Comparison of ENCODE assay signal across 13 cellular contexts in genomic region chr5:135566422-135567416, GRCh38. TPM values are rescaled to one million over a fixed set of nuclear protein-coding genes. Genes with fewer than 3 reads are reported as not detected.
DNase-seq lines count a peak whose midpoint lies in the region; ATAC-seq, FAIRE-seq and TF ChIP-seq lines count a peak whose summit lies in the region.
"Had no signal": no experiment of that assay in that cellular context is flagged by ENCODE, and none has a peak within 500 bp of the region (broad histone marks: within the 10 kb centered on the region; RNA-seq: fewer than 3 reads in every experiment).

No MANE protein-coding gene starts in this region.

- CTCF ChIA-PET in HEK293 (lab: Yijun Ruan, JAX) = interaction anchor here (0.5 to 17.7 kb wide), 72 partner anchors 9 to 1063 kb away, joined by 3 to 575 read pairs (median 4); partner anchors contain the start of genes CXCL14, NEUROG1 and SLC25A48
- CTCF ChIA-PET in PC-9 (lab: Charles Lee) = interaction anchor here (0.6 to 1.8 kb wide), 10 partner anchors 11 to 611 kb away, joined by 3 to 7 read pairs (median 4); no protein-coding TSS in a partner anchor

- no peak for TF ChIP-seq EP300 in suprapubic skin (IDR thresholded peaks at IDR 0.05)

- H3K27ac ChIP-seq in HEK293 (ENCODE audit: extremely low read depth, low read depth, low read length) (no peak overlapping the region), PC-9 (no peak overlapping the region), keratinocyte (ENCODE audit: control insufficient read depth, insufficient read depth, low read length) (no peak overlapping the region), suprapubic skin (peak overlapping the region; percentile 3)
- H3K27ac ChIP-seq: ovary had no signal

- H3K4me1 ChIP-seq in HEK293 (ENCODE audit: control insufficient read depth, insufficient read depth, low read length) = no peaks in the 10 kb centered on the region
- H3K4me1 ChIP-seq in PC-9 (replicated peaks; ENCODE audit: insufficient read depth) = no peaks in the 10 kb centered on the region
- H3K4me1 ChIP-seq in keratinocyte (ENCODE audit: control insufficient read depth, extremely low read depth, insufficient read depth, low read length) = peaks cover 26% of the 10 kb centered on the region
- H3K4me1 ChIP-seq in suprapubic skin = peaks cover 45% of the 10 kb centered on the region
- H3K4me1 ChIP-seq: BE2C had no signal

- intact Hi-C loops in PC-9 (cut with micrococcal nuclease; ENCODE audit: unreplicated experiment) = loop anchor here (1.0 to 10.0 kb wide), 3 partner anchors 100 to 518 kb away; no protein-coding TSS in a partner anchor

- H3K9me2 ChIP-seq in PC-9 (ENCODE audit: insufficient read depth) = no peaks in the 10 kb centered on the region

- TF ChIP-seq CTCF in HEK293 (tag by site-specific recombination; IDR thresholded peaks at IDR 0.05) (no peak), PC-9 (conservative IDR thresholded peaks at IDR 0.05) (peak; percentile 26; the same call in 1 of the 2 replicates), keratinocyte (optimal IDR thresholded peaks at IDR 0.05 in 1 of 3, IDR thresholded peaks at IDR 0.05 in 1 of 3, conservative IDR thresholded peaks at IDR 0.05 in 1 of 3; ENCODE audit: extremely low read depth in 1 of 3, insufficient read depth in 2 of 3, low read length in 3 of 3) (no peak), suprapubic skin (IDR thresholded peaks at IDR 0.05) (no peak)

- no peaks in the 10 kb centered on the region for H3K9me3 ChIP-seq in HEK293 (ENCODE audit: control insufficient read depth, insufficient read depth, low read depth, low read length)
- no peaks in the 10 kb centered on the region for H3K9me3 ChIP-seq in PC-9 (ENCODE audit: insufficient read depth, low read depth)
- H3K9me3 ChIP-seq in keratinocyte (ENCODE audit: control insufficient read depth, low read depth, low read length) = no peaks in the 10 kb centered on the region
- H3K9me3 ChIP-seq in suprapubic skin = no peaks in the 10 kb centered on the region
- H3K9me3 ChIP-seq: BE2C, ovary had no signal

- H4K20me1 ChIP-seq in PC-9 (ENCODE audit: insufficient read depth) = no peaks in the 10 kb centered on the region
- H4K20me1 ChIP-seq in keratinocyte (ENCODE audit: control insufficient read depth, extremely low read depth, insufficient read depth, low read length) = no peaks in the 10 kb centered on the region

- H3K4me3 ChIP-seq in HEK293 (ENCODE audit: low read depth, low read length) (no peak overlapping the region), PC-9 (no peak overlapping the region), keratinocyte (ENCODE audit: control insufficient read depth in 2 of 3, extremely low read depth in 1 of 3, insufficient read depth in 2 of 3, low read depth in 1 of 3, low read length in 3 of 3) (no peak overlapping the region), suprapubic skin (no peak overlapping the region)
- H3K4me3 ChIP-seq: ovary had no signal

- no peak overlapping the region for H2AFZ ChIP-seq in PC-9
- H2AFZ ChIP-seq in keratinocyte (ENCODE audit: control insufficient read depth, low read length) = peak overlapping the region; percentile 51

- BruUV-seq in PC-9 (replicated peaks; lab: Mats Ljungman, UMichigan) = no TSS peak

- no peaks in the 10 kb centered on the region for H3F3A ChIP-seq in PC-9 (ENCODE audit: insufficient read depth, low read depth)

- no peak overlapping the region for H3K4me2 ChIP-seq in PC-9
- peak overlapping the region; percentile 55 for H3K4me2 ChIP-seq in keratinocyte (ENCODE audit: control insufficient read depth, extremely low read depth, insufficient read depth, low read depth, low read length)

- TF ChIP-seq POLR2A in suprapubic skin (IDR thresholded peaks at IDR 0.05) = no peak

- ATAC-seq in SK-N-SH treated with all-trans-retinoic acid at 6 μM for 48 hours = no peak; the same call in 2 of the 3 replicates

- FAIRE-seq in keratinocyte (lab: Jason Lieb, UNC) = no peak
- FAIRE-seq: D721Med had no signal

- no peaks in the 10 kb centered on the region for H3K79me2 ChIP-seq in PC-9 (ENCODE audit: low read depth)
- H3K79me2 ChIP-seq in keratinocyte (ENCODE audit: control insufficient read depth, insufficient read depth, low read length) = no peaks in the 10 kb centered on the region

- H3K36me3 ChIP-seq in HEK293 (ENCODE audit: control insufficient read depth in 2 of 2, insufficient read depth in 1 of 2, low read length in 2 of 2) (no peaks in the 10 kb centered on the region), PC-9 (ENCODE audit: low read depth) (no peaks in the 10 kb centered on the region), keratinocyte (ENCODE audit: control insufficient read depth in 2 of 2, extremely low read depth in 1 of 2, insufficient read depth in 2 of 2, low read length in 2 of 2) (no peaks in the 10 kb centered on the region), suprapubic skin (no peaks in the 10 kb centered on the region)
- H3K36me3 ChIP-seq: BE2C, ovary had no signal

- no peaks in the 10 kb centered on the region for H3K9me1 ChIP-seq in keratinocyte (ENCODE audit: control insufficient read depth, extremely low read depth, insufficient read depth, low read length)

- WGBS in suprapubic skin = 59% methylated on average over 16 of the region's 16 CpGs

- H3K27me3 ChIP-seq in PC-9 (ENCODE audit: insufficient read depth, low read depth) (peaks cover 49% of the 10 kb centered on the region), keratinocyte (ENCODE audit: control insufficient read depth, extremely low read depth, insufficient read depth, low read length) (no peaks in the 10 kb centered on the region), suprapubic skin (no peaks in the 10 kb centered on the region)
- H3K27me3 ChIP-seq: BE2C, ovary had no signal

- in situ Hi-C loops in KBM-7 (cut with MboI; ENCODE audit: low pct_unique_long_range_greater_than_20kb, low sequenced_read_pairs) = loop anchor here (10.0 kb wide), 1 partner anchor 268 kb away; the partner anchor contains the start of gene SLC25A48

- DNase-seq in PC-9 = no peak
- DNase-seq in keratinocyte (ENCODE audit: low read depth, low spot score) = no peak
- DNase-seq in suprapubic skin (ENCODE audit: low spot score in 2 of 2) = no peak
- no peak for DNase-seq in KBM-7
- no peak for DNase-seq in DMS53 treated with DMSO at 0.1 percent for 48 hours (lab: John Stamatoyannopoulos, UW; ENCODE audit: unreplicated experiment)

- POLR2A ChIA-PET in HEK293 (lab: Yijun Ruan, JAX) = interaction anchor here (0.6 kb wide), 1 partner anchor 370 kb away, joined by 4 read pairs; no protein-coding TSS in a partner anchor
- POLR2A ChIA-PET in PC-9 (lab: Charles Lee; ENCODE audit: unreplicated experiment) = no interaction called here

- no peak overlapping the region for H3K9ac ChIP-seq in keratinocyte (ENCODE audit: control insufficient read depth, extremely low read depth, insufficient read depth, low read length)

- dilution Hi-C loops in keratinocyte (cut with MboI; ENCODE audit: extremely low pct_ligation_motif_present, low sequenced_read_pairs) = no loop called here

TF ChIP-seq in HEK293, 187 proteins besides CTCF, POLR2A, EP300 and RAD21 (continues in another document):
- TF ChIP-seq ZNF155 (tag by site-specific recombination; IDR thresholded peaks at IDR 0.05) (no peak), YY2 (tag by site-specific recombination; IDR thresholded peaks at IDR 0.05) (no peak), KLF10 (tag by site-specific recombination; IDR thresholded peaks at IDR 0.05) (no peak)

TF ChIP-seq in SK-N-SH treated with all-trans-retinoic acid at 6 μM for 48 hours, 23 proteins besides CTCF, POLR2A, EP300 and RAD21 (continues in another document):
- TF ChIP-seq CSRNP3 (CRISPR knock-in tag; IDR thresholded peaks at IDR 0.05) (no peak), CREB5 (CRISPR knock-in tag; IDR thresholded peaks at IDR 0.05; ENCODE audit: low read depth) (no peak), OSR1 (CRISPR knock-in tag; IDR thresholded peaks at IDR 0.05) (no peak)

RNA-seq across cellular contexts. Expression of gene CXCL14, which starts 12.1 kb away (rescaled TPM):
- total RNA-seq in PC-9 (2021) = not detected in 2 replicates
- polyA plus RNA-seq in keratinocyte = 14.0 to 613 TPM (median 124 TPM) in 3 replicates
- polyA plus RNA-seq in keratinocyte (2011; ENCODE audit: low read depth) = 62.7 TPM
- 187 and 211 TPM in 2 replicates for polyA plus RNA-seq in keratinocyte (2011; cell fraction: cytosol; rRNA removed)
- 167 and 274 TPM in 2 replicates for polyA plus RNA-seq in keratinocyte (2011; cell fraction: nucleus; rRNA removed)
- polyA plus RNA-seq in keratinocyte (2012; ENCODE audit: low replicate concordance) = 17.6 and 308 TPM in 2 replicates
- polyA minus RNA-seq in keratinocyte = 3.3 to 151 TPM (median 22.5 TPM) in 3 replicates
- polyA minus RNA-seq in keratinocyte (2011; cell fraction: cytosol; rRNA and poly(A)+ RNA removed) = 101 TPM
- polyA minus RNA-seq in keratinocyte (2011; cell fraction: nucleus; rRNA and poly(A)+ RNA removed) = 56.7 and 94.6 TPM in 2 replicates
- total RNA-seq in suprapubic skin = 100 to 1,000 TPM; 247 to 781 (median 334) TPM
- total RNA-seq: activated T-cell treated with anti-CD3 and anti-CD28 coated beads, Interleukin-2, amount 50 U/mL, for 72 hours; RPMI7951 had no signal

RNA-seq across cellular contexts. Expression of gene NEUROG1, which starts 31.0 kb away (rescaled TPM):
- not detected in 2 replicates for total RNA-seq in PC-9 (2021)
- not detected in 3 replicates for polyA plus RNA-seq in keratinocyte
- not detected for polyA plus RNA-seq in keratinocyte (2011; ENCODE audit: low read depth)
- not detected in 2 replicates for polyA plus RNA-seq in keratinocyte (2011; cell fraction: cytosol; rRNA removed)
- not detected in 2 replicates for polyA plus RNA-seq in keratinocyte (2011; cell fraction: nucleus; rRNA removed)
- polyA plus RNA-seq in keratinocyte (2012; ENCODE audit: low replicate concordance) = not detected in 2 replicates
- not detected in 3 replicates for polyA minus RNA-seq in keratinocyte
- not detected for polyA minus RNA-seq in keratinocyte (2011; cell fraction: cytosol; rRNA and poly(A)+ RNA removed)
- not detected in 2 replicates for polyA minus RNA-seq in keratinocyte (2011; cell fraction: nucleus; rRNA and poly(A)+ RNA removed)
- total RNA-seq in suprapubic skin = not detected
- total RNA-seq: activated T-cell treated with anti-CD3 and anti-CD28 coated beads, Interleukin-2, amount 50 U/mL, for 72 hours; lower leg skin; ovary; RPMI7951 had no signal

Comparison
In these comparisons a context has a peak if more than half of its experiments do, and no peak if none do; other contexts are left out.
1. RNA of gene CXCL14, which starts 12.1 kb away (total RNA-seq): 247 to 781 TPM in suprapubic skin; not detected in PC-9; every median in the first group is over 100 times any median in the second.